In the genomic region with DNA sequence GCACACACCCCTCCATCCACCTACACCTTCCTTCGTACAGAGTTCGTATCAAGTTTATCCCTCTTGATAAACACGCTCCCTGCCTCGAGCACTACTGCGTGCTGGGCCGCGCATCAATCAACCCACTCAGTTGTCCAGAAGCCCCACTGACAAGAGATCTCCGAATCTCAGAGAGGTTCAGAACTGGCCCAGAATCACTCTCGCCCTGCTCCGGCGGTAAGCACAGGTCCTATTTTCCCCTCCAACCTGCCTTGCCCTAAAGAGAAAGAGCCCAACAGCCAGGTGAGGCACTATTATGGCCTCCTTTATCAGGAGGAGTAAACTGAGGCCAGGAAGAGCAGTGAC, we compare ENCODE assay signal across 8 cellular contexts. TPM values are rescaled to one million over a fixed set of nuclear protein-coding genes. Genes with fewer than 3 reads are reported as not detected.
DNase-seq lines count a peak whose midpoint lies in the region; FAIRE-seq lines count a peak whose summit lies in the region.

No MANE protein-coding gene starts in this region.

- H2BK120ac ChIP-seq in neuronal stem cell (ENCODE audit: low read depth, low read length), result no peak overlapping the region

- peak overlapping the region; percentile 80 for H3K23ac ChIP-seq in neuronal stem cell (ENCODE audit: low read depth, low read length, poor library complexity)

- peaks cover 35 to 59% (median 37%) of the 10 kb centered on the region in 3 donors for H3K4me1 Mint-ChIP-seq in CD8-positive, alpha-beta memory T cell

- no peak overlapping the region for H3K9ac ChIP-seq in neuronal stem cell (ENCODE audit: low read depth, low read length, poor library complexity)

- H3K9me3 Mint-ChIP-seq in CD8-positive, alpha-beta memory T cell, result no peaks in the 10 kb centered on the region

- H3K4me2 ChIP-seq in neuronal stem cell (ENCODE audit: insufficient read depth, low read length, poor library complexity, severe bottlenecking), result peak overlapping the region; percentile 65

- H3K79me1 ChIP-seq in neuronal stem cell (ENCODE audit: low read depth, low read length), result peaks cover 12% of the 10 kb centered on the region

- H2AFZ ChIP-seq in neuronal stem cell (ENCODE audit: low read length), result peak overlapping the region; percentile 98

- peak overlapping the region; percentile 88 for H3K27ac ChIP-seq in CD8-positive, alpha-beta memory T cell (ENCODE audit: low read depth, low read length)
- H3K27ac ChIP-seq in ectodermal cell (ENCODE audit: insufficient read depth, low read depth, low read length, poor library complexity, severe bottlenecking), result no peak overlapping the region
- H3K27ac ChIP-seq in neuronal stem cell (replicated peaks; ENCODE audit: low read length), result no peak overlapping the region

- H2AK5ac ChIP-seq in neuronal stem cell (ENCODE audit: low read depth, low read length), result peak overlapping the region; percentile 79

- peaks cover 11% of the 10 kb centered on the region for H3K36me3 ChIP-seq in CD8-positive, alpha-beta memory T cell (ENCODE audit: insufficient read depth, low read length)
- H3K36me3 ChIP-seq in ectodermal cell (ENCODE audit: control insufficient read depth, insufficient read depth, low read length) (peaks cover 21% of the 10 kb centered on the region), neuronal stem cell (replicated peaks in 1 of 2; ENCODE audit: control insufficient read depth in 2 of 2, insufficient read depth in 2 of 2, low read length in 2 of 2) (peaks cover 15 to 31% of the 10 kb centered on the region in 2 donors)

- DNase-seq in CD8-positive, alpha-beta memory T cell, result no peak
- no peak for DNase-seq in Jurkat, Clone E6-1 (ENCODE audit: low read depth, low spot score)
- no peak for DNase-seq in neuronal stem cell (ENCODE audit: low spot score)
- DNase-seq in EL, result no peak
- no peak for DNase-seq in RCC 7860 (ENCODE audit: low spot score)
- DNase-seq in islet precursor cell, result no peak
- no peak for DNase-seq in MV-4-11 (lab: John Stamatoyannopoulos, UW)

- H4K8ac ChIP-seq in neuronal stem cell (ENCODE audit: low read depth, low read length), result peak overlapping the region; percentile 33

- peak overlapping the region; percentile 84 for H2BK15ac ChIP-seq in neuronal stem cell (ENCODE audit: low read length)

- H3K27me3 Mint-ChIP-seq in CD8-positive, alpha-beta memory T cell, result no peaks in the 10 kb centered on the region

- no peak overlapping the region for H2BK5ac ChIP-seq in neuronal stem cell (ENCODE audit: low read length)

- FAIRE-seq in RCC 7860 (lab: Jason Lieb, UNC), result no peak

- peak overlapping the region; percentile 95 to 99 (median 98) for H3K27ac Mint-ChIP-seq in CD8-positive, alpha-beta memory T cell

- no peak overlapping the region for H4K91ac ChIP-seq in neuronal stem cell (ENCODE audit: low read depth, low read length, poor library complexity)

- H2BK12ac ChIP-seq in neuronal stem cell (ENCODE audit: low read length), result peak overlapping the region; percentile 8

- no peaks in the 10 kb centered on the region for H3K27me3 ChIP-seq in CD8-positive, alpha-beta memory T cell (ENCODE audit: insufficient read depth, low read length, poor library complexity, severe bottlenecking)
- H3K27me3 ChIP-seq in ectodermal cell (ENCODE audit: control insufficient read depth, insufficient read depth, low read length, poor library complexity, severe bottlenecking), result no peaks in the 10 kb centered on the region
- no peaks in the 10 kb centered on the region for H3K27me3 ChIP-seq in neuronal stem cell (ENCODE audit: control insufficient read depth in 3 of 3, insufficient read depth in 3 of 3, low read depth in 1 of 3, low read length in 3 of 3)

- CTCF ChIA-PET in CD8-positive, alpha-beta memory T cell (lab: Charles Lee), result no interaction called here

- peaks cover 0 to 40% (median 4%) of the 10 kb centered on the region in 3 donors for H3K36me3 Mint-ChIP-seq in CD8-positive, alpha-beta memory T cell

- WGBS in ectodermal cell, 2 experiments, result 86 to 87% methylated on average over 11 of the region's 11 CpGs
- WGBS in neuronal stem cell (ENCODE audit: extremely low coverage in 2 of 2, insufficient read length in 2 of 2, insufficient replicate concordance in 1 of 2), 2 donors, result no CpG with 5 or more reads among the region's 11 CpGs

- no peak overlapping the region for H3K14ac ChIP-seq in neuronal stem cell (ENCODE audit: low read length)

- H3K9me3 ChIP-seq in CD8-positive, alpha-beta memory T cell (ENCODE audit: low read length), result no peaks in the 10 kb centered on the region
- H3K9me3 ChIP-seq in ectodermal cell (ENCODE audit: control insufficient read depth, low read length), result no peaks in the 10 kb centered on the region
- no peaks in the 10 kb centered on the region for H3K9me3 ChIP-seq in neuronal stem cell (replicated peaks in 1 of 2; ENCODE audit: control insufficient read depth in 2 of 2, insufficient read depth in 1 of 2, low read depth in 1 of 2, low read length in 2 of 2)

- POLR2A ChIA-PET in CD8-positive, alpha-beta memory T cell (lab: Charles Lee), result interaction anchor here (1.0 kb wide), 1 partner anchor 233 kb away, joined by 3 read pairs; no protein-coding TSS in a partner anchor

- peak overlapping the region; percentile 78 for H3K18ac ChIP-seq in neuronal stem cell (ENCODE audit: low read length)

- peak overlapping the region; percentile 89 to 98 (median 93) for H3K4me3 Mint-ChIP-seq in CD8-positive, alpha-beta memory T cell

- peaks cover 28% of the 10 kb centered on the region for H3K4me1 ChIP-seq in CD8-positive, alpha-beta memory T cell (ENCODE audit: insufficient read depth, low read length)
- H3K4me1 ChIP-seq in ectodermal cell (ENCODE audit: control insufficient read depth, insufficient read depth, low read length) (peaks cover 22% of the 10 kb centered on the region), neuronal stem cell (ENCODE audit: control insufficient read depth in 2 of 2, insufficient read depth in 1 of 2, low read depth in 1 of 2, low read length in 2 of 2) (peaks cover 39 to 41% of the 10 kb centered on the region in 2 donors)

- H3K4me3 ChIP-seq in CD8-positive, alpha-beta memory T cell (ENCODE audit: low read length), result peak overlapping the region; percentile 88
- peak overlapping the region; percentile 64 for H3K4me3 ChIP-seq in Jurkat, Clone E6-1 (ENCODE audit: low read length)
- peak overlapping the region; percentile 93 for H3K4me3 ChIP-seq in ectodermal cell (ENCODE audit: insufficient read depth, low read depth, low read length)
- peak overlapping the region; percentile 27 to 82 for H3K4me3 ChIP-seq in neuronal stem cell (ENCODE audit: low read length in 2 of 2)

- H3K4ac ChIP-seq in neuronal stem cell (ENCODE audit: low read length), result no peak overlapping the region

RNA-seq across cellular contexts. Expression of a gene that starts 0.5 kb away (rescaled TPM):
- total RNA-seq in CD8-positive, alpha-beta memory T cell, result 10 to 100 TPM; 65.7 to 66.2 TPM
- polyA plus RNA-seq in CD8-positive, alpha-beta memory T cell, result 31.6 TPM
- 72.0 TPM for polyA plus RNA-seq in Jurkat, Clone E6-1 (2012; ENCODE audit: insufficient read depth, insufficient read length)
- polyA plus RNA-seq in ectodermal cell (2013, experiment 1 of 4), result 121 TPM
- polyA plus RNA-seq in ectodermal cell (2013, experiment 2 of 4), result 151 TPM
- 102 TPM for polyA plus RNA-seq in ectodermal cell (2013, experiment 3 of 4)
- polyA plus RNA-seq in ectodermal cell (2013, experiment 4 of 4), result 129 TPM
- polyA plus RNA-seq in neuronal stem cell (2013, experiment 1 of 2), result 58.8 TPM
- polyA plus RNA-seq in neuronal stem cell (2013, experiment 2 of 2), result 58.4 TPM

RNA-seq across cellular contexts. Expression of a gene that starts 1.1 kb away (rescaled TPM):
- 1 to 10 TPM; 2.2 to 2.3 TPM for total RNA-seq in CD8-positive, alpha-beta memory T cell
- not detected for polyA plus RNA-seq in CD8-positive, alpha-beta memory T cell
- polyA plus RNA-seq in Jurkat, Clone E6-1 (2012; ENCODE audit: insufficient read depth, insufficient read length), result 3.8 TPM
- polyA plus RNA-seq in ectodermal cell (2013, experiment 1 of 4), result 10.7 TPM
- polyA plus RNA-seq in ectodermal cell (2013, experiment 2 of 4), result 8.3 TPM
- 5.4 TPM for polyA plus RNA-seq in ectodermal cell (2013, experiment 3 of 4)
- 7.4 TPM for polyA plus RNA-seq in ectodermal cell (2013, experiment 4 of 4)
- polyA plus RNA-seq in neuronal stem cell (2013, experiment 1 of 2), result 7.4 TPM
- 6.4 TPM for polyA plus RNA-seq in neuronal stem cell (2013, experiment 2 of 2)

RNA-seq across cellular contexts. Expression of a gene that starts 10.0 kb away (rescaled TPM):
- under 1 TPM; 0.13 to 0.16 TPM for total RNA-seq in CD8-positive, alpha-beta memory T cell
- not detected for polyA plus RNA-seq in CD8-positive, alpha-beta memory T cell
- 2.2 TPM for polyA plus RNA-seq in Jurkat, Clone E6-1 (2012; ENCODE audit: insufficient read depth, insufficient read length)
- 3.0 TPM for polyA plus RNA-seq in ectodermal cell (2013, experiment 1 of 4)
- 3.9 TPM for polyA plus RNA-seq in ectodermal cell (2013, experiment 2 of 4)
- 3.4 TPM for polyA plus RNA-seq in ectodermal cell (2013, experiment 3 of 4)
- polyA plus RNA-seq in ectodermal cell (2013, experiment 4 of 4), result 3.9 TPM
- 0.77 TPM for polyA plus RNA-seq in neuronal stem cell (2013, experiment 1 of 2)
- 0.87 TPM for polyA plus RNA-seq in neuronal stem cell (2013, experiment 2 of 2)

RNA-seq across cellular contexts. Expression of a gene that starts 40.2 kb away (rescaled TPM):
- total RNA-seq in CD8-positive, alpha-beta memory T cell, result 1 to 10 TPM; 7.6 to 9.7 TPM
- polyA plus RNA-seq in CD8-positive, alpha-beta memory T cell, result 0.05 TPM
- polyA plus RNA-seq in Jurkat, Clone E6-1 (2012; ENCODE audit: insufficient read depth, insufficient read length), result not detected
- polyA plus RNA-seq in ectodermal cell (2013, experiment 1 of 4), result not detected
- polyA plus RNA-seq in ectodermal cell (2013, experiment 2 of 4), result 0.12 TPM
- 0.27 TPM for polyA plus RNA-seq in ectodermal cell (2013, experiment 3 of 4)
- polyA plus RNA-seq in ectodermal cell (2013, experiment 4 of 4), result 0.28 TPM
- 0.10 TPM for polyA plus RNA-seq in neuronal stem cell (2013, experiment 1 of 2)
- polyA plus RNA-seq in neuronal stem cell (2013, experiment 2 of 2), result 0.03 TPM

RNA-seq across cellular contexts. Expression of a gene that starts 44.5 kb away (rescaled TPM):
- total RNA-seq in CD8-positive, alpha-beta memory T cell, result 10 to 100 TPM; 11.6 to 12.0 TPM
- 10.7 TPM for polyA plus RNA-seq in CD8-positive, alpha-beta memory T cell
- polyA plus RNA-seq in Jurkat, Clone E6-1 (2012; ENCODE audit: insufficient read depth, insufficient read length), result 33.1 TPM
- polyA plus RNA-seq in ectodermal cell (2013, experiment 1 of 4), result 11.6 TPM
- 11.4 TPM for polyA plus RNA-seq in ectodermal cell (2013, experiment 2 of 4)
- 11.6 TPM for polyA plus RNA-seq in ectodermal cell (2013, experiment 3 of 4)
- polyA plus RNA-seq in ectodermal cell (2013, experiment 4 of 4), result 17.1 TPM
- polyA plus RNA-seq in neuronal stem cell (2013, experiment 1 of 2), result 23.3 TPM
- polyA plus RNA-seq in neuronal stem cell (2013, experiment 2 of 2), result 25.3 TPM
